12 cellular contexts compared by ENCODE assay signal in genomic region chr11:118876261-118876660, GRCh38. TPM values are rescaled to one million over a fixed set of nuclear protein-coding genes. Genes with fewer than 3 reads are reported as not detected.
DNase-seq lines count a peak whose midpoint lies in the region; ATAC-seq and TF ChIP-seq lines count a peak whose summit lies in the region.
"Had no signal": no experiment of that assay in that cellular context is flagged by ENCODE, and none has a peak within 500 bp of the region (broad histone marks: within the 10 kb centered on the region; RNA-seq: fewer than 3 reads in every experiment).

No MANE protein-coding gene starts in this region.

- no peaks in the 10 kb centered on the region for H3K9me3 Mint-ChIP-seq in activated T-helper 17 cell treated with anti-CD3 and anti-CD28 coated beads, Interleukin-2, amount 50 U/mL, for 72 hours
- no peaks in the 10 kb centered on the region for H3K9me3 Mint-ChIP-seq in natural killer cell

- TF ChIP-seq CTCF in HL-60 (IDR thresholded peaks at IDR 0.05; ENCODE audit: insufficient read depth, low read length) (no peak), natural killer cell (IDR thresholded peaks at IDR 0.05) (no peak)

- peak overlapping the region; percentile 91 for H3K27ac Mint-ChIP-seq in activated T-helper 17 cell treated with anti-CD3 and anti-CD28 coated beads, Interleukin-2, amount 50 U/mL, for 72 hours
- peak overlapping the region; percentile 85 to 99 for H3K27ac Mint-ChIP-seq in natural killer cell

- H3K27me3 Mint-ChIP-seq in activated T-helper 17 cell treated with anti-CD3 and anti-CD28 coated beads, Interleukin-2, amount 50 U/mL, for 72 hours = no peaks in the 10 kb centered on the region
- no peaks in the 10 kb centered on the region for H3K27me3 Mint-ChIP-seq in natural killer cell (ENCODE audit: low read depth in 2 of 2)

- no peaks in the 10 kb centered on the region for H3K27me3 ChIP-seq in HL-60 (ENCODE audit: insufficient read depth, poor library complexity, severe bottlenecking)
- H3K27me3 ChIP-seq: cardiac muscle cell had no signal

- peak overlapping the region; percentile 74 for H3K27ac ChIP-seq in HL-60 (replicated peaks)
- H3K27ac ChIP-seq: cardiac muscle cell had no signal

- H3K4me3 Mint-ChIP-seq in activated T-helper 17 cell treated with anti-CD3 and anti-CD28 coated beads, Interleukin-2, amount 50 U/mL, for 72 hours = peak overlapping the region; percentile 85
- H3K4me3 Mint-ChIP-seq in natural killer cell = peak overlapping the region; percentile 91

- no peaks in the 10 kb centered on the region for H3K36me3 Mint-ChIP-seq in activated T-helper 17 cell treated with anti-CD3 and anti-CD28 coated beads, Interleukin-2, amount 50 U/mL, for 72 hours (ENCODE audit: low read depth)
- no peaks in the 10 kb centered on the region for H3K36me3 Mint-ChIP-seq in natural killer cell

- DNase-seq in NK-92 treated with Interleukin-12 subunit alpha and Interleukin-12 subunit beta, amount 100 ng/mL, for 24 hours (lab: John Stamatoyannopoulos, UW) = peak; percentile 46
- DNase-seq in NK-92 (lab: John Stamatoyannopoulos, UW; ENCODE audit: unreplicated experiment) = no peak
- DNase-seq in HL-60 (ENCODE audit: low read depth in 1 of 2, low spot score in 1 of 2) = peak in 1 of 2 experiments; percentile 48
- no peak for DNase-seq in natural killer cell
- no peak for DNase-seq in cerebellar cortex (ENCODE audit: low spot score)
- no peak for DNase-seq in HuH-7 (ENCODE audit: low spot score)
- DNase-seq: NCI-H510A treated with DMSO at 0.1 percent for 48 hours had no signal

- H3K4me1 Mint-ChIP-seq in activated T-helper 17 cell treated with anti-CD3 and anti-CD28 coated beads, Interleukin-2, amount 50 U/mL, for 72 hours = peaks cover 48% of the 10 kb centered on the region
- peaks cover 46 to 68% of the 10 kb centered on the region in 2 donors for H3K4me1 Mint-ChIP-seq in natural killer cell

- intact Hi-C loops in natural killer cell (cut with micrococcal nuclease) = loop anchor here (2.0 to 5.0 kb wide), 3 partner anchors 37 to 177 kb away; partner anchors contain the start of gene BCL9L

- H3K4me3 ChIP-seq in HL-60 (replicated peaks; ENCODE audit: insufficient read depth, low read length) = no peak overlapping the region
- H3K4me3 ChIP-seq: cardiac muscle cell had no signal

- peak; percentile 1 for ATAC-seq in activated T-helper 17 cell treated with anti-CD3 and anti-CD28 coated beads, Interleukin-2, amount 50 U/mL, for 72 hours (replicated peaks)
- ATAC-seq in natural killer cell (peak; percentile 3 to 17 (median 13)), GM19455 (IDR thresholded peaks at IDR 0.05; ENCODE audit: unreplicated experiment) (no peak)

RNA-seq across cellular contexts. Expression of gene CXCR5, which starts 7.4 kb away (rescaled TPM):
- total RNA-seq in activated T-helper 17 cell treated with anti-CD3 and anti-CD28 coated beads, Interleukin-2, amount 50 U/mL, for 72 hours = 10 to 100 TPM in 1 of 2 donors, 1 to 10 TPM in 1; 8.0 to 20.2 TPM
- 1 to 10 TPM in 1 of 3 donors, under 1 TPM in 2; 0.56 to 1.3 (median 0.86) TPM for total RNA-seq in natural killer cell
- total RNA-seq: A172, cardiac muscle cell, endothelial cell of umbilical vein had no signal

RNA-seq across cellular contexts. Expression of gene BCL9L, which starts 49.5 kb away (rescaled TPM):
- 10 to 100 TPM; 30.2 to 49.6 TPM for total RNA-seq in activated T-helper 17 cell treated with anti-CD3 and anti-CD28 coated beads, Interleukin-2, amount 50 U/mL, for 72 hours
- total RNA-seq in natural killer cell = 100 to 1,000 TPM; 221 to 255 (median 234) TPM

Comparison
In these comparisons a context has a peak if more than half of its experiments do, and no peak if none do; other contexts are left out.
1. RNA of gene BCL9L, which starts 49.5 kb away (total RNA-seq): 221 to 255 TPM in natural killer cell; 30.2 to 49.6 TPM in activated T-helper 17 cell treated with anti-CD3 and anti-CD28 coated beads, Interleukin-2, amount 50 U/mL, for 72 hours; every median in the first group is over 4 times any median in the second.